In the genomic region with DNA sequence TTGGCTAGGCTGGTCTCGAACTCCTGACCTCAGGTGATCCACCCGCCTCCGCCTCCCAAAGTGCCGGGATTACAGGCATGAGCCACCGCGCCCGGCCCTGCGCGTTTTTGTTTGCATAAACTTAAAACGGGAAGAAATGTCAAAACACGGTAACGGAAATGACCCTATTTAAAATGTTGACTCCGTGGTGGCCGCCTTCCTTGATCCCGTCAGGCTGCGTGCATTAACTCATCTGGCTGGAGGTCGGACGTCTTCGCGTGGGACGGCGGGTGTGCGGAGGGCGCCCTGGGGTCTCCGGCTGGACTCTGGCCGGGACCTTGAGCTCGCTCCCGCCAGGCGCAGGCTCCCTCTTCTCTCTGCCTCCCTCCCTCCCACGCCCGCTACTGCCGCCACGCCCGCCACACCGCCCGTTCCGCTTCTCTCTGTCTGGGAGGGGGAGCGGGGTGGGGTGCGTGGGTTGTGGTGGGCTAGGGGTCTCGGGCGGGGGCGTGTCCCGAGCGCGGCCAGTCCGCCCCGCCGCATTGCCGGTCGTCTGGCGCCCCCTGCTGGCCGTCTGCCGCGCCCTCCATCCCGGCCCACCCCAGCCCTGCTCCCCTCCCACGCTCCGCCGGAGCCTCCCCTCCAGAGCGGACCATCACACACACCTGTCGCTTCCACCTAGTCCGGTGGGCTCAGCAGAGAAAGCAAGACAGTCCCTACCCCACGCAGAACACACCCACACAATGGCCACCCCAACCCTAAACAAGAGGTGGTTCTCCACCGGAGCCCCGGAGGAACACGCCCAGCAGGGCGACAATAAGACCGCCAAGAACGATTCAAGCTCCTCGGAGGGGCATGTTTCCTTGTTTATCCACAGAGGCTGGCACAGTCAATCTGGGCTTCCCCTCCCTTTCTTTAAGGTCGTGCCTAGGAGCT, we compare ENCODE assay signal across 8 cellular contexts. TPM values are rescaled to one million over a fixed set of nuclear protein-coding genes. Genes with fewer than 3 reads are reported as not detected.
DNase-seq lines count a peak whose midpoint lies in the region; ATAC-seq and TF ChIP-seq lines count a peak whose summit lies in the region.

No MANE protein-coding gene starts in this region.

- intact Hi-C loops in Caco-2 (cut with micrococcal nuclease; ENCODE audit: unreplicated experiment): loop anchor here (1.0 to 10.0 kb wide), 3 partner anchors 111 to 331 kb away; a partner anchor contains a TSS

- H3K9me3 ChIP-seq in Caco-2 (no peaks in the 10 kb centered on the region), mononuclear cell (ENCODE audit: low read depth, low read length) (no peaks in the 10 kb centered on the region)

- no peaks in the 10 kb centered on the region for H3K36me3 Mint-ChIP-seq in Caco-2 (ENCODE audit: insufficient read depth, unreplicated experiment)
- no peaks in the 10 kb centered on the region for H3K36me3 Mint-ChIP-seq in activated CD8-positive, alpha-beta memory T cell treated with anti-CD3 and anti-CD28 coated beads, Interleukin-2, amount 10 ng/mL, durations not matched to agents 7 days and 5 days
- H3K36me3 Mint-ChIP-seq in endothelial cell (ENCODE audit: low read depth, unreplicated experiment): no peaks in the 10 kb centered on the region

- H3K9me3 Mint-ChIP-seq in Caco-2 (ENCODE audit: unreplicated experiment) (no peaks in the 10 kb centered on the region), endothelial cell (ENCODE audit: unreplicated experiment) (no peaks in the 10 kb centered on the region)
- H3K9me3 Mint-ChIP-seq in activated CD8-positive, alpha-beta memory T cell treated with anti-CD3 and anti-CD28 coated beads, Interleukin-2, amount 10 ng/mL, durations not matched to agents 7 days and 5 days (ENCODE audit: low read depth): no peaks in the 10 kb centered on the region

- no peaks in the 10 kb centered on the region; the same call in 1 of the 2 replicates for H3K27me3 ChIP-seq in Caco-2 (replicated peaks; ENCODE audit: control insufficient read depth, insufficient read depth, low read length)
- no peaks in the 10 kb centered on the region for H3K27me3 ChIP-seq in mononuclear cell (ENCODE audit: insufficient read depth, low read length)

- H3K27ac Mint-ChIP-seq in Caco-2 (ENCODE audit: unreplicated experiment): no peak overlapping the region
- peak overlapping the region; percentile 92 for H3K27ac Mint-ChIP-seq in activated CD8-positive, alpha-beta memory T cell treated with anti-CD3 and anti-CD28 coated beads, Interleukin-2, amount 10 ng/mL, durations not matched to agents 7 days and 5 days
- H3K27ac Mint-ChIP-seq in endothelial cell (ENCODE audit: unreplicated experiment): no peak overlapping the region

- POLR2A ChIA-PET in Caco-2 (lab: Charles Lee): no interaction called here

- H3K4me1 Mint-ChIP-seq in Caco-2 (ENCODE audit: low read depth, unreplicated experiment) (no peaks in the 10 kb centered on the region), endothelial cell (ENCODE audit: unreplicated experiment) (peaks cover 12% of the 10 kb centered on the region)
- H3K4me1 Mint-ChIP-seq in activated CD8-positive, alpha-beta memory T cell treated with anti-CD3 and anti-CD28 coated beads, Interleukin-2, amount 10 ng/mL, durations not matched to agents 7 days and 5 days: peaks cover 11% of the 10 kb centered on the region

- H3K4me3 ChIP-seq in Caco-2 (ENCODE audit: low read depth, low read length) (peak overlapping the region; percentile 47), mononuclear cell (ENCODE audit: low read length) (peak overlapping the region; percentile 47)

- no peaks in the 10 kb centered on the region for H3K36me3 ChIP-seq in Caco-2 (ENCODE audit: control insufficient read depth, insufficient read depth, low read length)

- H3K4me1 ChIP-seq in Caco-2: no peaks in the 10 kb centered on the region
- peaks cover 6% of the 10 kb centered on the region for H3K4me1 ChIP-seq in mononuclear cell (ENCODE audit: insufficient read depth, low read length)

- H3K4me3 Mint-ChIP-seq in Caco-2 (ENCODE audit: unreplicated experiment) (peak overlapping the region; percentile 59), endothelial cell (ENCODE audit: unreplicated experiment) (peak overlapping the region; percentile 87)
- peak overlapping the region; percentile 84 for H3K4me3 Mint-ChIP-seq in activated CD8-positive, alpha-beta memory T cell treated with anti-CD3 and anti-CD28 coated beads, Interleukin-2, amount 10 ng/mL, durations not matched to agents 7 days and 5 days

- CTCF ChIA-PET in Caco-2 (lab: Charles Lee): interaction anchor here (0.5 to 1.5 kb wide), 8 partner anchors 21 to 362 kb away, joined by 3 to 6 read pairs (median 3); a partner anchor contains a TSS
- CTCF ChIA-PET in activated CD8-positive, alpha-beta memory T cell treated with anti-CD3 and anti-CD28 coated beads, Interleukin-2, amount 10 ng/mL, durations not matched to agents 7 days and 5 days (lab: Charles Lee): interaction anchor here (0.6 to 3.1 kb wide), 38 partner anchors 9 to 725 kb away, joined by 3 to 30 read pairs (median 4); a partner anchor contains a TSS

- peak in 1 of 2 experiments; percentile 61 for DNase-seq in Caco-2
- DNase-seq in HCEC 1CT: peak; percentile 29
- DNase-seq in NCI-H526 treated with DMSO at 0.1 percent for 48 hours (lab: John Stamatoyannopoulos, UW): peak; percentile 10
- peak; percentile 83 for DNase-seq in activated CD8-positive, alpha-beta memory T cell treated with anti-CD3 and anti-CD28 coated beads, Interleukin-2, amount 10 ng/mL, durations not matched to agents 7 days and 5 days
- peak; percentile 88 for DNase-seq in endothelial cell (ENCODE audit: low spot score)
- peak; percentile 65 to 70 for DNase-seq in stimulated activated CD8-positive, alpha-beta memory T cell treated with anti-CD3 and anti-CD28 coated beads, Interleukin-2, amount 100 ng/mL, for 1 hour (ENCODE audit: low read depth in 2 of 2)

- peak; percentile 51 to 75 for TF ChIP-seq CTCF in Caco-2 (IDR thresholded peaks at IDR 0.05; ENCODE audit: insufficient read depth in 1 of 2, low read depth in 1 of 2, low read length in 1 of 2, severe bottlenecking in 1 of 2, unreplicated experiment in 1 of 2)
- peak; percentile 99 for TF ChIP-seq CTCF in endothelial cell (IDR thresholded peaks at IDR 0.05; ENCODE audit: unreplicated experiment)

- peak; percentile 82 for ATAC-seq in activated CD8-positive, alpha-beta memory T cell treated with anti-CD3 and anti-CD28 coated beads, Interleukin-2, amount 10 ng/mL, durations not matched to agents 7 days and 5 days
- no peak for ATAC-seq in HG02884 (IDR thresholded peaks at IDR 0.05; ENCODE audit: unreplicated experiment)

- H3K27me3 Mint-ChIP-seq in Caco-2 (ENCODE audit: insufficient read depth, unreplicated experiment): no peaks in the 10 kb centered on the region
- peaks cover 10% of the 10 kb centered on the region for H3K27me3 Mint-ChIP-seq in activated CD8-positive, alpha-beta memory T cell treated with anti-CD3 and anti-CD28 coated beads, Interleukin-2, amount 10 ng/mL, durations not matched to agents 7 days and 5 days
- H3K27me3 Mint-ChIP-seq in endothelial cell (ENCODE audit: unreplicated experiment): peaks cover under 1% of the 10 kb centered on the region

- BruUV-seq in Caco-2 (replicated peaks; lab: Mats Ljungman, UMichigan): no TSS peak

RNA-seq across cellular contexts. Expression of a gene that starts 1.2 kb away (rescaled TPM):
- total RNA-seq in Caco-2 (2022): not detected in 2 replicates
- total RNA-seq in activated CD8-positive, alpha-beta memory T cell treated with anti-CD3 and anti-CD28 coated beads, Interleukin-2, amount 10 ng/mL, durations not matched to agents 7 days and 5 days: 1 to 10 TPM in 1 of 2 experiments, under 1 TPM in 1; 0.42 to 1.1 TPM
- 0.95 TPM for total RNA-seq in endothelial cell (ENCODE audit: unreplicated experiment)
- not detected for total RNA-seq in mononuclear cell

RNA-seq across cellular contexts. Expression of a gene that starts 12.5 kb away (rescaled TPM):
- total RNA-seq in Caco-2 (2022): not detected in 2 replicates
- not detected for total RNA-seq in activated CD8-positive, alpha-beta memory T cell treated with anti-CD3 and anti-CD28 coated beads, Interleukin-2, amount 10 ng/mL, durations not matched to agents 7 days and 5 days
- not detected for total RNA-seq in endothelial cell (ENCODE audit: unreplicated experiment)
- total RNA-seq in mononuclear cell: not detected

RNA-seq across cellular contexts. Expression of a gene that starts 53.3 kb away (rescaled TPM):
- not detected in 2 replicates for total RNA-seq in Caco-2 (2022)
- under 1 TPM; 0.12 to 0.38 TPM for total RNA-seq in activated CD8-positive, alpha-beta memory T cell treated with anti-CD3 and anti-CD28 coated beads, Interleukin-2, amount 10 ng/mL, durations not matched to agents 7 days and 5 days
- not detected for total RNA-seq in endothelial cell (ENCODE audit: unreplicated experiment)
- total RNA-seq in mononuclear cell: 0.10 TPM
